ENCODE assay signal across 12 cellular contexts in genomic region chr14:88983755-88984154, GRCh38.
DNase-seq lines count a peak whose midpoint lies in the region; ATAC-seq and TF ChIP-seq lines count a peak whose summit lies in the region.
"Had no signal": no experiment of that assay in that cellular context is flagged by ENCODE, and none has a peak within 500 bp of the region (broad histone marks: within the 10 kb centered on the region; RNA-seq: fewer than 3 reads in every experiment).

No MANE protein-coding gene starts in this region.

- ATAC-seq in HG03521 (IDR thresholded peaks at IDR 0.05; ENCODE audit: unreplicated experiment) (no peak), HG02759 (IDR thresholded peaks at IDR 0.05; ENCODE audit: unreplicated experiment) (no peak)

- no peaks in the 10 kb centered on the region for H3K27me3 ChIP-seq in brain microvascular endothelial cell (replicated peaks)
- no peaks in the 10 kb centered on the region for H3K27me3 ChIP-seq in H7 (ENCODE audit: control insufficient read depth, insufficient read depth, low read length)

- in situ Hi-C loops in Caki2 (cut with HindIII; ENCODE audit: low pct_unique_long_range_greater_than_20kb, low sequenced_read_pairs), result no loop called here
- in situ Hi-C loops in brain microvascular endothelial cell (cut with HindIII; ENCODE audit: low pct_ligation_motif_present, low sequenced_read_pairs), result no loop called here

- DNase-seq in Caki2 (ENCODE audit: low read depth), result peak; percentile 67
- DNase-seq in LoVo (ENCODE audit: low spot score), result peak; percentile 23
- DNase-seq in brain microvascular endothelial cell, result peak; percentile 97
- DNase-seq in kidney glomerular epithelial cell (lab: John Stamatoyannopoulos, UW), result peak; percentile 97
- DNase-seq in NCI-H1105 treated with DMSO at 0.1 percent for 48 hours (lab: John Stamatoyannopoulos, UW), result no peak
- no peak for DNase-seq in H7
- DNase-seq: activated CD4-positive, alpha-beta T cell treated with anti-CD3 and anti-CD28 coated beads for 48 hours; activated effector memory CD4-positive, alpha-beta T cell treated with anti-CD3 and anti-CD28 coated beads, Interleukin-2, amount 50 U/mL, for 16 hours; Caco-2; effector CD8-positive, alpha-beta T cell had no signal

- no peaks in the 10 kb centered on the region for H3K36me3 ChIP-seq in brain microvascular endothelial cell (replicated peaks)
- H3K36me3 ChIP-seq in H7 (replicated peaks; ENCODE audit: control insufficient read depth, insufficient read depth, low read length), result no peaks in the 10 kb centered on the region

- H3K4me3 ChIP-seq in brain microvascular endothelial cell (ENCODE audit: low read depth, low read length), result no peak overlapping the region
- H3K4me3 ChIP-seq in H7 (ENCODE audit: insufficient read depth, low read depth, low read length), result no peak overlapping the region

- TF ChIP-seq CTCF in brain microvascular endothelial cell (IDR thresholded peaks at IDR 0.05; ENCODE audit: low read depth, low read length, missing control alignments), result no peak

- H3K27ac ChIP-seq in brain microvascular endothelial cell, result peak overlapping the region; percentile 61

Comparison
In these comparisons a context has a peak if more than half of its experiments do, and no peak if none do; other contexts are left out.
1. DNase-seq: peak in Caki2 (single experiment), LoVo (single experiment), brain microvascular endothelial cell (single experiment) and kidney glomerular epithelial cell (single experiment); none in NCI-H1105 treated with DMSO at 0.1 percent for 48 hours (single experiment) and H7 (single experiment).